Comparison of ENCODE assay signal across 8 cellular contexts in genomic region chr6:46015119-46015968, GRCh38. TPM values are rescaled to one million over a fixed set of nuclear protein-coding genes. Genes with fewer than 3 reads are reported as not detected.
DNase-seq lines count a peak whose midpoint lies in the region; ATAC-seq lines count a peak whose summit lies in the region.

Gene CLIC5, minus strand, starts transcription at chr6:46015860. Its CDS starts 318 bp downstream, at chr6:46015542.

- H2AFZ ChIP-seq in ACC112 (ENCODE audit: low read length, unreplicated experiment), result peak within 1 kb of the TSS; percentile 66

- no peaks in the 10 kb centered on the region for H3K36me3 ChIP-seq in ACC112 (ENCODE audit: insufficient read depth, low read length)

- DNase-seq in LoVo (ENCODE audit: low spot score) (peak; percentile 48), left cardiac atrium (peak; percentile 68), retina (peak; percentile 51), NCI-H2227 treated with DMSO at 0.1 percent for 48 hours (lab: John Stamatoyannopoulos, UW) (no peak)
- DNase-seq in activated effector memory CD4-positive, alpha-beta T cell treated with anti-CD3 and anti-CD28 coated beads, Interleukin-2, amount 50 U/mL, for 16 hours, result peak; percentile 75

- H3K4me1 ChIP-seq in ACC112 (ENCODE audit: control insufficient read depth, insufficient read depth, low read length, unreplicated experiment), result peaks cover 6% of the 10 kb centered on the region

- peaks cover 59% of the 10 kb centered on the region for H3K27me3 ChIP-seq in ACC112 (ENCODE audit: insufficient read depth, low read length)

- H3K79me2 ChIP-seq in ACC112 (ENCODE audit: control insufficient read depth, insufficient read depth, low read length, unreplicated experiment), result no peaks in the 10 kb centered on the region

- intact Hi-C loops in left cardiac atrium (cut with DNase I), result loop anchor here in 1 of 2 donors (2.0 to 10.0 kb wide), 2 partner anchors 51 to 85 kb away; no protein-coding TSS in a partner anchor

- peak within 1 kb of the TSS; percentile 67 for H3K4me3 ChIP-seq in ACC112 (ENCODE audit: low read depth, low read length)

- no peak within 1 kb of the TSS for H3K27ac ChIP-seq in ACC112 (ENCODE audit: low read depth, low read length)

- peak; percentile 86 to 87 for ATAC-seq in left cardiac atrium
- no peak for ATAC-seq in HG03521 (IDR thresholded peaks at IDR 0.05; ENCODE audit: unreplicated experiment)
- ATAC-seq in HG03045 (IDR thresholded peaks at IDR 0.05; ENCODE audit: unreplicated experiment), result no peak

RNA-seq across cellular contexts. Expression of gene CLIC5, which starts in this region (rescaled TPM):
- total RNA-seq in left cardiac atrium, result 100 to 1,000 TPM in 1 of 2 donors, 10 to 100 TPM in 1; 92.1 to 109 TPM

Comparison
In these comparisons a context has a peak if more than half of its experiments do, and no peak if none do; other contexts are left out.
1. ATAC-seq: peak in left cardiac atrium (2 of 2); none in HG03521 (single experiment) and HG03045 (single experiment).